In genomic region chr19:7209597-7210325, GRCh38 we compare ENCODE assay signal across 8 cellular contexts.
A peak's percentile ranks its signal among the peaks of the same experiment; 100 is the strongest.
DNase-seq lines count a peak whose midpoint lies in the region; ATAC-seq, FAIRE-seq and TF ChIP-seq lines count a peak whose summit lies in the region.
"Not testable (repeated sequence)": the region's sequence is repeated elsewhere in the genome, so short reads cannot be mapped to it uniquely, and the experiment has no call there.

No MANE protein-coding gene starts in this region.

- H3K36me3 ChIP-seq in BLaER1 = peaks cover 68% of the 10 kb centered on the region
- H3K36me3 ChIP-seq in OCI-LY1 (ENCODE audit: insufficient read depth, low read length); GM12878 (ENCODE audit: control insufficient read depth in 2 of 2, insufficient read depth in 2 of 2, low read length in 1 of 2); HepG2 (replicated peaks in 1 of 2; ENCODE audit: control insufficient read depth in 1 of 2, insufficient read depth in 2 of 2, low read length in 2 of 2); pancreas; gastrocnemius medialis: not testable (repeated sequence)

- not testable (repeated sequence) for TF ChIP-seq RAD21 in GM12878 (IDR thresholded peaks at IDR 0.05; ENCODE audit: insufficient read depth, low read depth, low read length); HepG2 (CRISPR knock-in tag; IDR thresholded peaks at IDR 0.05)

- not testable (repeated sequence) for H3F3A ChIP-seq in OCI-LY1 (ENCODE audit: insufficient read depth, low read length)

- H3K9me3 ChIP-seq in BLaER1; OCI-LY1 (ENCODE audit: low read length); GM12878 (replicated peaks; ENCODE audit: control insufficient read depth, insufficient read depth, low read length); HepG2 (ENCODE audit: low read length); pancreas; gastrocnemius medialis: not testable (repeated sequence)

- H3K27ac ChIP-seq in BLaER1; HepG2 (ENCODE audit: extremely low read length, insufficient read depth, low read length): not testable (repeated sequence)
- peak overlapping the region; percentile 12 for H3K27ac ChIP-seq in OCI-LY1 (ENCODE audit: low read depth, low read length, poor library complexity, severe bottlenecking)
- peak overlapping the region; percentile 65; the same call in 1 of the 2 replicates for H3K27ac ChIP-seq in GM12878 (ENCODE audit: control insufficient read depth, insufficient read depth)
- peak overlapping the region; percentile 68 to 93 (median 85) for H3K27ac ChIP-seq in pancreas
- peak overlapping the region; percentile 11 to 79 (median 36) for H3K27ac ChIP-seq in gastrocnemius medialis

- TF ChIP-seq POLR2A in GM12878 (IDR thresholded peaks at IDR 0.05; ENCODE audit: low read depth, low read length); HepG2 (IDR thresholded peaks at IDR 0.05; ENCODE audit: insufficient read depth in 1 of 2, low read depth in 2 of 2, low read length in 2 of 2); gastrocnemius medialis (IDR thresholded peaks at IDR 0.05): not testable (repeated sequence)

- H4K20me1 ChIP-seq in BLaER1 (peaks cover 98% of the 10 kb centered on the region), HepG2 (ENCODE audit: insufficient read depth, low read length) (peaks cover 19% of the 10 kb centered on the region; the same call in 1 of the 2 replicates)
- not testable (repeated sequence) for H4K20me1 ChIP-seq in OCI-LY1 (ENCODE audit: insufficient read depth, low read length); GM12878 (ENCODE audit: control insufficient read depth, insufficient read depth)

- intact Hi-C loops in GM12878 (cut with micrococcal nuclease; ENCODE audit: unreplicated experiment) (loop anchor here (5.0 kb wide), 1 partner anchor 83 kb away; the partner anchor contains the start of gene INSR), pancreas (cut with DNase I) (loop anchor here in 1 of 3 donors (5.0 kb wide), 1 partner anchor 83 kb away; the partner anchor contains the start of gene INSR), gastrocnemius medialis (cut with DNase I; ENCODE audit: low total_unique reads) (loop anchor here (10.0 kb wide), 1 partner anchor 285 kb away; a partner anchor contains a TSS)
- intact Hi-C loops in HepG2 (cut with micrococcal nuclease; ENCODE audit: unreplicated experiment) = not testable (repeated sequence)

- TF ChIP-seq EP300 in GM12878 (IDR thresholded peaks at IDR 0.05; ENCODE audit: borderline replicate concordance in 1 of 2, control insufficient read depth in 1 of 2, low read depth in 2 of 2, low read length in 2 of 2) = 0 out of 4 replicates have a peak, but pooled peaks of 1 of the 2 experiments have one; percentile 20
- not testable (repeated sequence) for TF ChIP-seq EP300 in HepG2 (IDR thresholded peaks at IDR 0.05; ENCODE audit: low read depth in 2 of 2, low read length in 2 of 2); HepG2 (CRISPR knock-in tag; IDR thresholded peaks at IDR 0.05; ENCODE audit: borderline replicate concordance)

- TF ChIP-seq CTCF in OCI-LY1 (IDR thresholded peaks at IDR 0.05; ENCODE audit: low read length); GM12878 (IDR thresholded peaks at IDR 0.05 in 2 of 3, conservative IDR thresholded peaks at IDR 0.05 in 1 of 3; ENCODE audit: control insufficient read depth in 2 of 3, extremely low read depth in 1 of 3, insufficient read depth in 1 of 3, low read depth in 3 of 3, low read length in 3 of 3); HepG2 (CRISPR knock-in tag; IDR thresholded peaks at IDR 0.05); pancreas (IDR thresholded peaks at IDR 0.05); gastrocnemius medialis (IDR thresholded peaks at IDR 0.05 in 4 of 5, conservative IDR thresholded peaks at IDR 0.05 in 1 of 5): not testable (repeated sequence)

- FAIRE-seq in GM12878 (lab: Jason Lieb, UNC); HepG2 (lab: Jason Lieb, UNC); pancreas (lab: Jason Lieb, UNC): not testable (repeated sequence)

- RAD21 ChIA-PET in GM12878 (lab: Charles Lee; ENCODE audit: unreplicated experiment) = interaction anchor here (0.6 to 1.5 kb wide), 9 partner anchors 9 to 82 kb away, joined by 3 to 9 read pairs (median 4); no protein-coding TSS in a partner anchor

- H3K9me3 Mint-ChIP-seq in activated T-cell treated with anti-CD3 and anti-CD28 coated beads, Interleukin-2, amount 50 U/mL, for 72 hours = not testable (repeated sequence)

- peaks cover 44% of the 10 kb centered on the region for H3K4me1 Mint-ChIP-seq in activated T-cell treated with anti-CD3 and anti-CD28 coated beads, Interleukin-2, amount 50 U/mL, for 72 hours (ENCODE audit: low read depth)

- WGBS in GM12878 (ENCODE audit: insufficient coverage, insufficient replicate concordance, low lambda C conversion rate, missing lambda C conversion rate) = 35% methylated on average over 15 of the region's 15 CpGs
- 94% methylated on average over 15 of the region's 15 CpGs for WGBS in HepG2 (ENCODE audit: low lambda C conversion rate)
- 79 to 84% methylated on average over 15 of the region's 15 CpGs for WGBS in pancreas, 2 donors

- H3K4me2 ChIP-seq in BLaER1 = peak overlapping the region; percentile 28
- H3K4me2 ChIP-seq in OCI-LY1 (ENCODE audit: low read length); HepG2 (ENCODE audit: low read depth, low read length): not testable (repeated sequence)
- H3K4me2 ChIP-seq in GM12878 (ENCODE audit: control insufficient read depth, insufficient read depth) = peak overlapping the region; percentile 13; the same call in 1 of the 2 replicates

- POLR2A ChIA-PET in GM12878 (lab: Charles Lee) = interaction anchor here (0.6 to 1.7 kb wide), 6 partner anchors 9 to 198 kb away, joined by 3 to 12 read pairs (median 6); no protein-coding TSS in a partner anchor
- POLR2A ChIA-PET in HepG2 (lab: Yijun Ruan, JAX) = interaction anchor here (1.4 kb wide), 1 partner anchor 84 kb away, joined by 3 read pairs; the partner anchor contains the start of gene INSR

- H3K36me3 Mint-ChIP-seq in activated T-cell treated with anti-CD3 and anti-CD28 coated beads, Interleukin-2, amount 50 U/mL, for 72 hours (ENCODE audit: insufficient read depth in 2 of 2) = not testable (repeated sequence)

- not testable (repeated sequence) for H2AFZ ChIP-seq in OCI-LY1 (ENCODE audit: low read length); GM12878 (ENCODE audit: control insufficient read depth, low read depth, low read length); HepG2 (ENCODE audit: low read length)

- ATAC-seq in activated T-cell treated with anti-CD3 and anti-CD28 coated beads, Interleukin-2, amount 50 U/mL, for 72 hours (replicated peaks in 1 of 2) = peak; percentile 31 to 48
- ATAC-seq in GM12878 = peak; percentile 16
- ATAC-seq in HepG2, pancreas: not testable (repeated sequence)
- ATAC-seq in gastrocnemius medialis = peak in 1 of 2 donors; percentile 57

- H3K27ac Mint-ChIP-seq in activated T-cell treated with anti-CD3 and anti-CD28 coated beads, Interleukin-2, amount 50 U/mL, for 72 hours = peak overlapping the region; percentile 65

- H3K79me2 ChIP-seq in OCI-LY1 (ENCODE audit: insufficient read depth, low read length) = not testable (repeated sequence)
- H3K79me2 ChIP-seq in GM12878 (ENCODE audit: control insufficient read depth, insufficient read depth, low read length) (peaks cover 52% of the 10 kb centered on the region), HepG2 (ENCODE audit: insufficient read depth, low read length) (peaks cover 46% of the 10 kb centered on the region)

- not testable (repeated sequence) for H3K9me2 ChIP-seq in OCI-LY1 (ENCODE audit: low read depth, low read length)

- peak; percentile 27 for DNase-seq in activated CD4-positive, alpha-beta T cell treated with anti-CD3 and anti-CD28 coated beads for 48 hours
- DNase-seq in activated T-cell treated with anti-CD3 and anti-CD28 coated beads, Interleukin-2, amount 50 U/mL, for 72 hours = peak; percentile 38 to 41
- DNase-seq in GM12878 (ENCODE audit: low read depth, low spot score); HepG2 (ENCODE audit: low spot score); gastrocnemius medialis: not testable (repeated sequence)
- DNase-seq in pancreas = peak in 1 of 6 donors; percentile 6

- SMC1A ChIA-PET in GM12878 (lab: Charles Lee; ENCODE audit: uncharacterized antibody, unreplicated experiment) = interaction anchor here (0.7 to 2.5 kb wide), 7 partner anchors 9 to 30 kb away, joined by 4 to 10 read pairs (median 5); no protein-coding TSS in a partner anchor

- not testable (repeated sequence) for H3K27me3 Mint-ChIP-seq in activated T-cell treated with anti-CD3 and anti-CD28 coated beads, Interleukin-2, amount 50 U/mL, for 72 hours (ENCODE audit: low read depth)

- BruUV-seq in GM12878 (replicated peaks; lab: Mats Ljungman, UMichigan); HepG2 (replicated peaks; lab: Mats Ljungman, UMichigan): not testable (repeated sequence)

- not testable (repeated sequence) for H3K4me3 ChIP-seq in BLaER1; OCI-LY1 (ENCODE audit: low read depth, low read length, poor library complexity, severe bottlenecking); GM12878; HepG2 (replicated peaks in 1 of 3; ENCODE audit: insufficient read depth in 1 of 3, low read depth in 2 of 3, low read length in 3 of 3); pancreas; gastrocnemius medialis

- in situ Hi-C loops in GM12878 (cut with MboI); HepG2 (cut with HindIII; ENCODE audit: extremely low pct_ligation_motif_present, low pct_unique_long_range_greater_than_20kb): not testable (repeated sequence)
- in situ Hi-C loops in gastrocnemius medialis (cut with MboI; ENCODE audit: low sequenced_read_pairs in 4 of 4) = loop anchor here in 1 of 4 donors (10.0 kb wide), 1 partner anchor 75 kb away; no protein-coding TSS in a partner anchor

- H3K27me3 ChIP-seq in BLaER1; OCI-LY1 (ENCODE audit: insufficient read depth, low read length); GM12878 (replicated peaks in 1 of 2; ENCODE audit: control insufficient read depth in 2 of 2, insufficient read depth in 2 of 2, low read length in 1 of 2); HepG2 (ENCODE audit: control insufficient read depth in 1 of 2, insufficient read depth in 2 of 2, low read length in 2 of 2); pancreas; gastrocnemius medialis: not testable (repeated sequence)

- not testable (repeated sequence) for H3K9ac ChIP-seq in BLaER1; OCI-LY1 (ENCODE audit: low read length); GM12878 (ENCODE audit: control insufficient read depth, insufficient read depth, low read length); HepG2 (ENCODE audit: insufficient read depth, low read depth, low read length)

- CTCF ChIA-PET in GM12878 (lab: Yijun Ruan, JAX) = interaction anchor here (0.8 to 1.9 kb wide), 7 partner anchors 9 to 117 kb away, joined by 3 to 6 read pairs (median 4); no protein-coding TSS in a partner anchor
- CTCF ChIA-PET in HepG2 (lab: Yijun Ruan, JAX; ENCODE audit: low intra/inter-chr PET ratio, low total read pairs) = not testable (repeated sequence)

- H3K4me1 ChIP-seq in BLaER1 (peaks cover 96% of the 10 kb centered on the region), OCI-LY1 (ENCODE audit: insufficient read depth, low read length, severe bottlenecking) (peaks cover 41% of the 10 kb centered on the region), GM12878 (ENCODE audit: control insufficient read depth, insufficient read depth, low read length) (peaks cover 42% of the 10 kb centered on the region), HepG2 (ENCODE audit: insufficient read depth, low read length) (peaks cover 74% of the 10 kb centered on the region), pancreas (peaks cover 51 to 71% (median 65%) of the 10 kb centered on the region in 3 donors), gastrocnemius medialis (peaks cover 0 to 41% of the 10 kb centered on the region in 2 donors)

- H3K4me3 Mint-ChIP-seq in activated T-cell treated with anti-CD3 and anti-CD28 coated beads, Interleukin-2, amount 50 U/mL, for 72 hours = peak overlapping the region in 1 of 2 donors; percentile 20
